Comparison of ENCODE assay signal across 8 cellular contexts in the genomic region with DNA sequence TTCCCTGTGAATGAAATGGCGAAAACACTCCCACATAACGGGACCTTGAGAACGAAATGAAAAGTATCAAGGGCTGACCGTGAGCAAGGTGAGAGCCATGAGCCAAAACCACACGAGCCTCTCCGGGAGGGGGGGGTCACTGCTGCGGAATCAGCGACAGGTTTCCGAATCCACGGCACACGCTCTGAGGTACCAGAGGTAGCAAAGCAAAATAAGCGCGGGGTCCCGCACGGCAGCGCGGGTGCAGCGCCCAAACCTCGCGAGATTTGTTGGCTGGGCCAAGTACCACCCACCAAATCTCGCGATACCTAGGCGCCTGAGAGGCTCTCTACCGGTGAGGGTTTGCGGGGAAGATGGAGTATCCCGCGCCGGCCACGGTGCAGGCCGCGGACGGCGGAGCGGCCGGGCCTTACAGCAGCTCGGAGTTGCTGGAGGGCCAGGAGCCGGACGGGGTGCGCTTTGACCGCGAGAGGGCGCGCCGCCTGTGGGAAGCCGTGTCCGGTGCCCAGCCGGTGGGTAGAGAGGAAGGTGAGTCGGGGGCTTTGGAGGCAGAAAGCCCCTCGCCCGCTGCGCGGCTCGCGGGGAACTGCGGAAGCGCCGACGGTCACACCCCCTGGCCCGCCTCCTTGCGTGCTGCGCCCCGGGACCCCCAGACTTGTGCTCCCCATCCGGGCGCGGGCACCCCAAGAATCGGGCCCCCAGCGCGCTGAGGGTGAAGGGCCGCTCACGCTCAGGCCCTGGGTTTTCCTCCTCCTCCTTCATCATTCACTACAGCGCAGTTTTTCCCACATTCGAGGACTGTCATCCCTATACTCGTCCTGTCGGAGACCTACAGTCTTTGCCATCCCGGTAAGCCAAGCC. TPM values are rescaled to one million over a fixed set of nuclear protein-coding genes. Genes with fewer than 3 reads are reported as not detected.
DNase-seq lines count a peak whose midpoint lies in the region; ATAC-seq, FAIRE-seq and TF ChIP-seq lines count a peak whose summit lies in the region.

A gene with protein sequence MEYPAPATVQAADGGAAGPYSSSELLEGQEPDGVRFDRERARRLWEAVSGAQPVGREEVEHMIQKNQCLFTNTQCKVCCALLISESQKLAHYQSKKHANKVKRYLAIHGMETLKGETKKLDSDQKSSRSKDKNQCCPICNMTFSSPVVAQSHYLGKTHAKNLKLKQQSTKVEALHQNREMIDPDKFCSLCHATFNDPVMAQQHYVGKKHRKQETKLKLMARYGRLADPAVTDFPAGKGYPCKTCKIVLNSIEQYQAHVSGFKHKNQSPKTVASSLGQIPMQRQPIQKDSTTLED (plus strand): TSS at position 311 of the 861 bp plus-strand sequence. CDS start 43 bp downstream, at position 354.

- H3K4me1 ChIP-seq in astrocyte (ENCODE audit: insufficient read depth, low read length) (peaks cover 12% of the 10 kb centered on the region), rectal smooth muscle tissue (ENCODE audit: control insufficient read depth, insufficient read depth, low read length) (peaks cover 3% of the 10 kb centered on the region), vagina (peaks cover 29% of the 10 kb centered on the region)

- H3K9ac ChIP-seq in astrocyte (ENCODE audit: low read length) (peak within 1 kb of the TSS; percentile 90), rectal smooth muscle tissue (ENCODE audit: low read length) (peak within 1 kb of the TSS; percentile 89)

- FAIRE-seq in astrocyte (lab: Jason Lieb, UNC), result no peak

- no peaks in the 10 kb centered on the region for H3K9me3 ChIP-seq in astrocyte (ENCODE audit: insufficient read depth, low read depth, low read length)
- H3K9me3 ChIP-seq in vagina, result no peaks in the 10 kb centered on the region

- no peaks in the 10 kb centered on the region for H3K27me3 Mint-ChIP-seq in T-helper 2 cell treated with Interferon-gamma antibody and Interleukin-4, amounts not matched to agents 5 μg/mL and 100 μg/mL, for 36 hours (ENCODE audit: low read depth)
- H3K27me3 Mint-ChIP-seq in astrocyte (ENCODE audit: low read depth, unreplicated experiment), result no peaks in the 10 kb centered on the region

- peaks cover 46% of the 10 kb centered on the region for H3K79me2 ChIP-seq in astrocyte (ENCODE audit: insufficient read depth, low read length)

- peak in 1 of 2 donors; percentile 53 for TF ChIP-seq POLR2A in vagina (IDR thresholded peaks at IDR 0.05)

- H3K9me3 Mint-ChIP-seq in T-helper 2 cell treated with Interferon-gamma antibody and Interleukin-4, amounts not matched to agents 5 μg/mL and 100 μg/mL, for 36 hours, result no peaks in the 10 kb centered on the region
- no peaks in the 10 kb centered on the region for H3K9me3 Mint-ChIP-seq in astrocyte (ENCODE audit: unreplicated experiment)

- H3K4me3 Mint-ChIP-seq in T-helper 2 cell treated with Interferon-gamma antibody and Interleukin-4, amounts not matched to agents 5 μg/mL and 100 μg/mL, for 36 hours, result peak within 1 kb of the TSS; percentile 100
- peak within 1 kb of the TSS; percentile 99 for H3K4me3 Mint-ChIP-seq in astrocyte (ENCODE audit: unreplicated experiment)

- H3K27ac ChIP-seq in astrocyte (ENCODE audit: low read depth, low read length), result peak within 1 kb of the TSS; percentile 69
- peak within 1 kb of the TSS; percentile 84 for H3K27ac ChIP-seq in rectal smooth muscle tissue (ENCODE audit: low read depth, low read length)
- peak within 1 kb of the TSS; percentile 81 for H3K27ac ChIP-seq in vagina

- intact Hi-C loops in vagina (cut with DNase I), result no loop called here

- H3K27me3 ChIP-seq in astrocyte (ENCODE audit: insufficient read depth, low read length) (no peaks in the 10 kb centered on the region), rectal smooth muscle tissue (ENCODE audit: control insufficient read depth, insufficient read depth, low read length) (no peaks in the 10 kb centered on the region), vagina (no peaks in the 10 kb centered on the region)

- ATAC-seq in GM18502 (IDR thresholded peaks at IDR 0.05; ENCODE audit: poor library complexity, unreplicated experiment), result peak; percentile 86
- ATAC-seq in HG02973 (IDR thresholded peaks at IDR 0.05; ENCODE audit: unreplicated experiment), result peak; percentile 92

- TF ChIP-seq CTCF in astrocyte (IDR thresholded peaks at IDR 0.05; ENCODE audit: insufficient read depth, low read depth, low read length), result no peak
- peak in 2 of 3 experiments; percentile 46 to 83 for TF ChIP-seq CTCF in vagina (IDR thresholded peaks at IDR 0.05)

- H3K27ac Mint-ChIP-seq in T-helper 2 cell treated with Interferon-gamma antibody and Interleukin-4, amounts not matched to agents 5 μg/mL and 100 μg/mL, for 36 hours, result peak within 1 kb of the TSS; percentile 98
- H3K27ac Mint-ChIP-seq in astrocyte (ENCODE audit: unreplicated experiment), result peak within 1 kb of the TSS; percentile 99

- no peaks in the 10 kb centered on the region for H3K36me3 ChIP-seq in astrocyte (ENCODE audit: insufficient read depth, low read length)
- no peaks in the 10 kb centered on the region for H3K36me3 ChIP-seq in rectal smooth muscle tissue (ENCODE audit: control insufficient read depth, insufficient read depth, low read length)
- H3K36me3 ChIP-seq in vagina, result no peaks in the 10 kb centered on the region

- DNase-seq in NCI-H2029 (lab: John Stamatoyannopoulos, UW), result peak; percentile 88
- DNase-seq in T-helper 2 cell treated with Interferon-gamma antibody and Interleukin-4, amounts not matched to agents 5 μg/mL and 100 μg/mL, for 36 hours (ENCODE audit: low spot score), result peak; percentile 87
- peak; percentile 78 for DNase-seq in astrocyte (ENCODE audit: low read depth)
- DNase-seq in hepatic stellate cell (ENCODE audit: low spot score), result peak; percentile 98
- DNase-seq in vagina (ENCODE audit: extremely low spot score in 2 of 2), result peak in 1 of 2 donors; percentile 93

- peaks cover 18% of the 10 kb centered on the region for H3K36me3 Mint-ChIP-seq in T-helper 2 cell treated with Interferon-gamma antibody and Interleukin-4, amounts not matched to agents 5 μg/mL and 100 μg/mL, for 36 hours (ENCODE audit: low read depth)
- peaks cover 7% of the 10 kb centered on the region for H3K36me3 Mint-ChIP-seq in astrocyte (ENCODE audit: low read depth, unreplicated experiment)

- H2AFZ ChIP-seq in astrocyte (ENCODE audit: low read depth, low read length), result peak within 1 kb of the TSS; percentile 95

- peaks cover 16% of the 10 kb centered on the region for H4K20me1 ChIP-seq in astrocyte (ENCODE audit: insufficient read depth, low read length)

- H3K4me1 Mint-ChIP-seq in T-helper 2 cell treated with Interferon-gamma antibody and Interleukin-4, amounts not matched to agents 5 μg/mL and 100 μg/mL, for 36 hours (ENCODE audit: low read depth), result peaks cover 31% of the 10 kb centered on the region
- H3K4me1 Mint-ChIP-seq in astrocyte (ENCODE audit: low read depth, unreplicated experiment), result peaks cover 9% of the 10 kb centered on the region

- H3K4me3 ChIP-seq in astrocyte (ENCODE audit: insufficient read depth, low read depth, low read length), result peak within 1 kb of the TSS; percentile 92
- H3K4me3 ChIP-seq in rectal smooth muscle tissue (ENCODE audit: low read length), result peak within 1 kb of the TSS; percentile 92
- H3K4me3 ChIP-seq in vagina, result peak within 1 kb of the TSS; percentile 76 to 92

- peak within 1 kb of the TSS; percentile 98 for H3K4me2 ChIP-seq in astrocyte (ENCODE audit: low read length)

RNA-seq across cellular contexts. Expression of the gene that starts here (rescaled TPM):
- total RNA-seq in astrocyte (11.1 and 13.8 TPM in 2 replicates), vagina (52.1 TPM)
